1 cellular context compared by ENCODE assay signal in genomic region chr14:77403798-77404197, GRCh38.
A peak's percentile ranks its signal among the peaks of the same experiment; 100 is the strongest.
TF ChIP-seq lines count a peak whose summit lies in the region.

No MANE protein-coding gene starts in this region.

TF ChIP-seq in K562, 482 proteins besides CTCF, POLR2A, EP300 and RAD21:
- TF ChIP-seq DPF2 (IDR thresholded peaks at IDR 0.05): no peak
- TF ChIP-seq POLR3A (IDR thresholded peaks at IDR 0.05; ENCODE audit: borderline replicate concordance, extremely low read depth, insufficient read depth, insufficient read length): peak; percentile 48
- TF ChIP-seq CTCFL (IDR thresholded peaks at IDR 0.05; ENCODE audit: borderline replicate concordance, insufficient read depth, low read depth, low read length, poor library complexity, severe bottlenecking): no peak
- peak; percentile 55 for TF ChIP-seq TBP (optimal IDR thresholded peaks at IDR 0.05; ENCODE audit: low read depth, low read length)
- no peak for TF ChIP-seq ZBTB7A (IDR thresholded peaks at IDR 0.05; ENCODE audit: borderline replicate concordance, control insufficient read depth, low read depth, low read length)
- no peak for TF ChIP-seq ZNF324 (CRISPR knock-in tag; IDR thresholded peaks at IDR 0.05)
